Comparison of ENCODE assay signal across 7 cellular contexts in the genomic region with DNA sequence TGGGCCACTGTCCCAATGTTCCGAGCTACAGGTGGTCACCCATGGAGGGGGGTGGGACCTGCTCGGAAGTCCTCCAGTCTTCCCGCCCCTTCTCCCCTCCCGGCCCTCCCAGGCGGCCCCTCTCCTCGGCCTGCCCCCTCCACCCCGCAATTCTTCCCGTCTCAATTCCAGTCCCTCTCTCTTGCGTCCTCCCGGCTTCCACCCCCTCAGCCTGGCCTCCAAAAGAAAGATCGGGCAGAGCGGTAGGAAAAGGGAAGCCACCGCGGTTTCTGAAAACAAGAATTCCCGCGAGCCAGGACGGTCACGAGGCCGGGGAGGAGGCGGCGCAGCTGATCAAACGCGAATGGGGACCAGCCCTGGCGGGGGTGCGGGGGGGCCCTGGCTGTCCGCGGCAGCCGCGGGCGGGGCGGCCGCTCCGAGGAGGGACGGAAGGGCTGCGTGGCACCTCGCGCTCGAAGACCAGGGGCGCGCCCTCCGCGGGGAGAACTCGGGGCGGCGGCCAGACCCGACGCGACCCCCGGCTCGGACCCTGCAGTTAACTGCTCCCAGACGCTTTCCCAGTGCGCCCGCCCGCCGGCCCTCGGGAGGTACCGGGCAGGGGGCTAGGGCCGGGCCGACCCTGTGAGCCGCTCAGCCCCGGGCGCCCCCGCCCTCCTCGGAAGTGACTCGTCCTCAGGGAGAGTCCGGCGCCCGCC. TPM values are rescaled to one million over a fixed set of nuclear protein-coding genes. Genes with fewer than 3 reads are reported as not detected.
DNase-seq lines count a peak whose midpoint lies in the region; ATAC-seq and FAIRE-seq lines count a peak whose summit lies in the region.

No MANE protein-coding gene starts in this region.

- peaks cover 45% of the 10 kb centered on the region for H3K27me3 Mint-ChIP-seq in activated naive CD8-positive, alpha-beta T cell treated with anti-CD3 and anti-CD28 coated beads, Interleukin-2, amount 10 ng/mL, durations not matched to agents 7 days and 5 days

- peaks cover 27% of the 10 kb centered on the region for H3K4me1 ChIP-seq in neuron (ENCODE audit: insufficient read depth, low read length)

- H3K27me3 ChIP-seq in neuron (ENCODE audit: insufficient read depth, low read length): no peaks in the 10 kb centered on the region

- H3K27ac Mint-ChIP-seq in activated naive CD8-positive, alpha-beta T cell treated with anti-CD3 and anti-CD28 coated beads, Interleukin-2, amount 10 ng/mL, durations not matched to agents 7 days and 5 days: no peak overlapping the region

- H3K36me3 Mint-ChIP-seq in activated naive CD8-positive, alpha-beta T cell treated with anti-CD3 and anti-CD28 coated beads, Interleukin-2, amount 10 ng/mL, durations not matched to agents 7 days and 5 days: no peaks in the 10 kb centered on the region

- POLR2A ChIA-PET in activated naive CD8-positive, alpha-beta T cell treated with anti-CD3 and anti-CD28 coated beads, Interleukin-2, amount 10 ng/mL, durations not matched to agents 7 days and 5 days (lab: Charles Lee): no interaction called here

- peak overlapping the region; percentile 72 for H2AFZ ChIP-seq in neuron (ENCODE audit: low read depth, low read length)

- no peak overlapping the region for H3K4me3 Mint-ChIP-seq in activated naive CD8-positive, alpha-beta T cell treated with anti-CD3 and anti-CD28 coated beads, Interleukin-2, amount 10 ng/mL, durations not matched to agents 7 days and 5 days

- H3K4me3 ChIP-seq in neuron (ENCODE audit: low read length): peak overlapping the region; percentile 95

- DNase-seq in G401 (ENCODE audit: low spot score) (peak; percentile 17), HTR-8/SVneo (ENCODE audit: insufficient read length, low spot score) (peak; percentile 63), Right ventricle myocardium inferior (ENCODE audit: missing footprints) (peak; percentile 92), NCI-H446 (lab: John Stamatoyannopoulos, UW) (no peak)
- DNase-seq in activated naive CD8-positive, alpha-beta T cell treated with anti-CD3 and anti-CD28 coated beads, Interleukin-2, amount 10 ng/mL, durations not matched to agents 7 days and 5 days: no peak

- peaks cover 4% of the 10 kb centered on the region for H3K4me1 Mint-ChIP-seq in activated naive CD8-positive, alpha-beta T cell treated with anti-CD3 and anti-CD28 coated beads, Interleukin-2, amount 10 ng/mL, durations not matched to agents 7 days and 5 days

- FAIRE-seq in HTR-8/SVneo (lab: Jason Lieb, UNC): peak; percentile 44

- no peaks in the 10 kb centered on the region for H3K9me3 Mint-ChIP-seq in activated naive CD8-positive, alpha-beta T cell treated with anti-CD3 and anti-CD28 coated beads, Interleukin-2, amount 10 ng/mL, durations not matched to agents 7 days and 5 days

- no peaks in the 10 kb centered on the region for H3K9me3 ChIP-seq in neuron (ENCODE audit: low read length)

- intact Hi-C loops in Right ventricle myocardium inferior (cut with DNase I): loop anchor here (5.0 kb wide), 1 partner anchor 52 kb away; no protein-coding TSS in a partner anchor

- ATAC-seq in activated naive CD8-positive, alpha-beta T cell treated with anti-CD3 and anti-CD28 coated beads, Interleukin-2, amount 10 ng/mL, durations not matched to agents 7 days and 5 days (ENCODE audit: low read depth): peak; percentile 9
- ATAC-seq in Right ventricle myocardium inferior (peak; percentile 56), HG03025 (IDR thresholded peaks at IDR 0.05; ENCODE audit: low FRiP score, unreplicated experiment) (no peak)

- in situ Hi-C loops in G401 (cut with HindIII; ENCODE audit: low sequenced_read_pairs): no loop called here

- peaks cover 4% of the 10 kb centered on the region for H3K36me3 ChIP-seq in neuron (ENCODE audit: insufficient read depth, low read length)

RNA-seq across cellular contexts. Expression of gene PXDC1, which starts 1.0 kb away (rescaled TPM):
- total RNA-seq in G401 (2014; rRNA removed; shearing (Covaris generic)): 1.4 and 2.1 TPM in 2 replicates
- total RNA-seq in activated naive CD8-positive, alpha-beta T cell treated with anti-CD3 and anti-CD28 coated beads, Interleukin-2, amount 10 ng/mL, durations not matched to agents 7 days and 5 days: under 1 TPM; 0.31 to 0.33 TPM
- 29.7 TPM for total RNA-seq in Right ventricle myocardium inferior

Comparison
In these comparisons a context has a peak if more than half of its experiments do, and no peak if none do; other contexts are left out.
1. DNase-seq: peak in G401 (single experiment), HTR-8/SVneo (single experiment) and Right ventricle myocardium inferior (single experiment); none in activated naive CD8-positive, alpha-beta T cell treated with anti-CD3 and anti-CD28 coated beads, Interleukin-2, amount 10 ng/mL, durations not matched to agents 7 days and 5 days (single experiment) and NCI-H446 (0 of 2).